ENCODE assay signal across 9 cellular contexts in the genomic region with DNA sequence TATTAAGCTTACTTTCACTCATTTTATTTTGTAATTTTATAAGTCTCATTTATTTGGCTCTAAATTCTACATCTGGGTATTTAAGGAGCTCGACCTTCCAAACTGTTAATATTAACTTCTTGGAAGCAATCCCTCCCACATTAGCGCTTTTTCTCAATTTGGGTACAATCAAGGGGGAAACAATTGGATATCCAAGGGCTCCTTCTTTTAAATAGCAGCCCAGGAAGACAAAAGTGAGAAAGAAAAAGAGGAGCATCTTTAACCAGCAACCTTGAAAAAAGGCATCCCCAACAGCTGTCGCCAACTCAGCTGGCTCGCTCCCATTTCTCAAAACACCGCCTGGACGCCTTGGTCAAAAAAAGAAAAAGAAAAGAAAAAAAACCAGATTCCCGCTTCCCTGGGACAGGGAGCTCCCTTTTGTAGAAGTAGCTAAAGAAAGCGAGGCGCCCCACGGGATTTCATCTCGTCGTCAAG. TPM values are rescaled to one million over a fixed set of nuclear protein-coding genes. Genes with fewer than 3 reads are reported as not detected.
DNase-seq lines count a peak whose midpoint lies in the region; ATAC-seq and TF ChIP-seq lines count a peak whose summit lies in the region.
"Had no signal": no experiment of that assay in that cellular context is flagged by ENCODE, and none has a peak within 500 bp of the region (broad histone marks: within the 10 kb centered on the region; RNA-seq: fewer than 3 reads in every experiment).

No MANE protein-coding gene starts in this region.

- H3K27me3 ChIP-seq in adipocyte (replicated peaks; ENCODE audit: control insufficient read depth, insufficient read depth, low read length) (peaks cover 2% of the 10 kb centered on the region), left lung (peaks cover 37 to 94% of the 10 kb centered on the region in 2 donors), subcutaneous abdominal adipose tissue (ENCODE audit: control insufficient read depth in 5 of 5, insufficient read depth in 4 of 5, low read length in 5 of 5) (peaks cover 0 to 10% (median 0%) of the 10 kb centered on the region in 5 donors)

- no peaks in the 10 kb centered on the region for H3K9me3 ChIP-seq in adipocyte (ENCODE audit: control insufficient read depth, low read length)
- H3K9me3 ChIP-seq in left lung, result no peaks in the 10 kb centered on the region
- H3K9me3 ChIP-seq in subcutaneous abdominal adipose tissue (ENCODE audit: control insufficient read depth in 5 of 5, low read length in 5 of 5), result no peaks in the 10 kb centered on the region

- H3K9ac ChIP-seq in adipocyte (ENCODE audit: low read length) (peak overlapping the region; percentile 77), subcutaneous abdominal adipose tissue (ENCODE audit: low read length in 5 of 5) (peak overlapping the region in 3 of 5 donors; percentile 4 to 62 (median 13))

- ATAC-seq in left lung (no peak), HG03139 (IDR thresholded peaks at IDR 0.05; ENCODE audit: unreplicated experiment) (no peak)

- TF ChIP-seq CTCF in left lung (IDR thresholded peaks at IDR 0.05), result no peak

- peak; percentile 26 for DNase-seq in NOMO-1 treated with DMSO at 0.1 percent for 48 hours (lab: John Stamatoyannopoulos, UW; ENCODE audit: unreplicated experiment)
- DNase-seq in NOMO-1 treated with dmso at 0.1 percent for 144 hours (lab: John Stamatoyannopoulos, UW; ENCODE audit: unreplicated experiment), result no peak
- no peak for DNase-seq in adipocyte (ENCODE audit: low read depth)
- no peak for DNase-seq in left lung
- no peak for DNase-seq in iPS-NIHi11 (ENCODE audit: low spot score)
- no peak for DNase-seq in A172 (ENCODE audit: low spot score)

- intact Hi-C loops in left lung (cut with DNase I), result no loop called here

- no peaks in the 10 kb centered on the region for H3K36me3 ChIP-seq in adipocyte (ENCODE audit: control insufficient read depth, insufficient read depth, low read length, severe bottlenecking)
- no peaks in the 10 kb centered on the region for H3K36me3 ChIP-seq in left lung
- H3K36me3 ChIP-seq in subcutaneous abdominal adipose tissue (ENCODE audit: control insufficient read depth in 5 of 5, insufficient read depth in 5 of 5, low read length in 5 of 5), result no peaks in the 10 kb centered on the region

- peak overlapping the region; percentile 87 for H3K4me3 ChIP-seq in adipocyte (ENCODE audit: low read length)
- H3K4me3 ChIP-seq in left lung, result peak overlapping the region; percentile 45 to 56
- H3K4me3 ChIP-seq in subcutaneous abdominal adipose tissue (ENCODE audit: low read depth in 1 of 5, low read length in 5 of 5), result peak overlapping the region; percentile 52 to 85 (median 75)

- peaks cover 24% of the 10 kb centered on the region for H3K4me1 ChIP-seq in adipocyte (ENCODE audit: control insufficient read depth, insufficient read depth, low read length)
- H3K4me1 ChIP-seq in left lung, result peaks cover 4 to 18% of the 10 kb centered on the region in 2 donors
- H3K4me1 ChIP-seq in subcutaneous abdominal adipose tissue (ENCODE audit: control insufficient read depth in 5 of 5, insufficient read depth in 5 of 5, low read length in 5 of 5), result peaks cover 0 to 24% (median 15%) of the 10 kb centered on the region in 5 donors

- H3K27ac ChIP-seq in left lung (peak overlapping the region; percentile 26 to 81), subcutaneous abdominal adipose tissue (ENCODE audit: low read depth, low read length) (peak overlapping the region; percentile 55)
- H3K27ac ChIP-seq: C4-2B had no signal

RNA-seq across cellular contexts. Expression of a gene that starts 0.9 kb away (rescaled TPM):
- total RNA-seq in left lung, result 1 to 10 TPM; 2.2 to 3.8 TPM
- total RNA-seq in A172 (2014; rRNA removed; shearing (Covaris generic)), result 2.1 and 2.4 TPM in 2 replicates
